ENCODE assay signal across 26 cellular contexts in the genomic region with DNA sequence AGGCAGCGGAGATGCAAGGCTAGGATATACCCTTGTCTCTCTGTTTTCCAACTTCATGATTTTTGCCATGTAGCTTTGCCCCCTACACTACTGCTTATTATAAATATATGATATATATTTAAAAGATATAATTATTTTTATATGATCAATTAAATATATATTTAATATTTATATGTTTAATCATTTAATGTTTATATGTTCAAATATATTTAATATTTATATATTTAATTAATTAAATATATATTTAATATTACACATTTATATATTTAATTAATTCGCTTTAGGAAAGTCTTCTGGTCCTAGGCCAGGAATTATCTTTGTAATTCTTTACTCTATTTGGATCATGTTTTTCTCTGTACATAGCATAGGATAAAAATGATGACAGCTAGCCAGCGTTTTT.
DNase-seq lines count a peak whose midpoint lies in the region; FAIRE-seq lines count a peak whose summit lies in the region.
"Had no signal": no experiment of that assay in that cellular context is flagged by ENCODE, and none has a peak within 500 bp of the region (broad histone marks: within the 10 kb centered on the region; RNA-seq: fewer than 3 reads in every experiment).

No MANE protein-coding gene starts in this region.

- no peak overlapping the region for H3K9ac ChIP-seq in mesenchymal stem cell (ENCODE audit: low read length)
- H3K9ac ChIP-seq: BLaER1 treated with 17β-estradiol and CSF1 and Interleukin-3, amounts not matched to agents 10 nM and 100 nM had no signal

- 86 to 90% (median 90%) methylated on average over 3 of the region's 3 CpGs for WGBS in small intestine, 3 donors
- 76% methylated on average over 2 of the region's 3 CpGs for WGBS in mesenchymal stem cell

- H3K23ac ChIP-seq in mesenchymal stem cell (ENCODE audit: low read length in 2 of 2), result no peak overlapping the region

- H3K36me3 ChIP-seq in small intestine (ENCODE audit: control insufficient read depth in 2 of 2, insufficient read depth in 2 of 2, low read length in 2 of 2) (no peaks in the 10 kb centered on the region), mesenchymal stem cell (ENCODE audit: control insufficient read depth in 1 of 2, insufficient read depth in 2 of 2, low read depth in 1 of 2, low read length in 2 of 2) (no peaks in the 10 kb centered on the region)
- H3K36me3 ChIP-seq: BE2C; BLaER1 treated with 17β-estradiol and CSF1 and Interleukin-3, amounts not matched to agents 10 nM and 100 nM; HAP-1 had no signal

- no peak overlapping the region for H3K4ac ChIP-seq in mesenchymal stem cell (ENCODE audit: low read depth in 1 of 2, low read length in 2 of 2)

- H3K4me1 ChIP-seq in small intestine (ENCODE audit: control insufficient read depth in 2 of 2, insufficient read depth in 1 of 2, low read depth in 1 of 2, low read length in 1 of 2) (no peaks in the 10 kb centered on the region), mesenchymal stem cell (ENCODE audit: control insufficient read depth, insufficient read depth, low read depth, low read length) (no peaks in the 10 kb centered on the region)
- H3K4me1 ChIP-seq: A549; BE2C; BLaER1 treated with 17β-estradiol and CSF1 and Interleukin-3, amounts not matched to agents 10 nM and 100 nM; HAP-1 had no signal

- FAIRE-seq in A204.1 (lab: Jason Lieb, UNC), result peak; percentile 96
- peak; percentile 85 for FAIRE-seq in TTC549 (lab: Jason Lieb, UNC)
- peak; percentile 79 for FAIRE-seq in frontal cortex (lab: Jason Lieb, UNC)
- peak; percentile 67 for FAIRE-seq in small intestine (lab: Jason Lieb, UNC)
- FAIRE-seq: A549, D721Med, GM12892, H54 had no signal

- H3K4me3 Mint-ChIP-seq in activated CD4-positive, alpha-beta memory T cell treated with anti-CD3 and anti-CD28 coated beads for 36 hours, result no peak overlapping the region
- H3K4me3 Mint-ChIP-seq: CD14-positive monocyte; CD4-positive, alpha-beta T cell; CD8-positive, alpha-beta memory T cell; HFFc6 had no signal

- no peak overlapping the region for H4K91ac ChIP-seq in mesenchymal stem cell (ENCODE audit: low read length)

- no peak overlapping the region for H3K27ac Mint-ChIP-seq in activated CD4-positive, alpha-beta memory T cell treated with anti-CD3 and anti-CD28 coated beads for 36 hours
- H3K27ac Mint-ChIP-seq: CD4-positive, alpha-beta T cell; CD8-positive, alpha-beta memory T cell; HFFc6 had no signal

- no peak overlapping the region for H2AFZ ChIP-seq in mesenchymal stem cell (ENCODE audit: low read depth, low read length)

- POLR2A ChIA-PET in activated CD4-positive, alpha-beta memory T cell treated with anti-CD3 and anti-CD28 coated beads for 36 hours (lab: Charles Lee), result no interaction called here

- no peak overlapping the region for H3K14ac ChIP-seq in mesenchymal stem cell (ENCODE audit: low read length in 2 of 2)

- no peaks in the 10 kb centered on the region for H3K27me3 ChIP-seq in small intestine (ENCODE audit: control insufficient read depth in 2 of 2, insufficient read depth in 2 of 2, low read length in 2 of 2)
- peaks cover 0 to 24% of the 10 kb centered on the region in 2 experiments for H3K27me3 ChIP-seq in mesenchymal stem cell (ENCODE audit: control insufficient read depth in 1 of 2, insufficient read depth in 1 of 2, low read length in 2 of 2)
- H3K27me3 ChIP-seq: BE2C; BLaER1 treated with 17β-estradiol and CSF1 and Interleukin-3, amounts not matched to agents 10 nM and 100 nM had no signal

- H4K8ac ChIP-seq in mesenchymal stem cell (ENCODE audit: low read length), result no peak overlapping the region

- DNase-seq in frontal cortex (ENCODE audit: low spot score in 2 of 2), result no peak
- DNase-seq in small intestine, result no peak
- DNase-seq in activated CD4-positive, alpha-beta memory T cell treated with anti-CD3 and anti-CD28 coated beads for 36 hours, result no peak
- no peak for DNase-seq in activated naive CD4-positive, alpha-beta T cell treated with Interleukin-2 at 50 U/mL for 16 hours
- DNase-seq in mesenchymal stem cell, result no peak
- DNase-seq: ACHN; AML-193; BE2C; CD4-positive, alpha-beta T cell; CD8-positive, alpha-beta memory T cell; DMS 273 treated with DMSO at 0.1 percent for 48 hours; DMS79; EL; GF-D8; GOT3; HFFc6 had no signal

- no peaks in the 10 kb centered on the region for H3K36me3 Mint-ChIP-seq in activated CD4-positive, alpha-beta memory T cell treated with anti-CD3 and anti-CD28 coated beads for 36 hours
- H3K36me3 Mint-ChIP-seq: CD14-positive monocyte; CD8-positive, alpha-beta memory T cell had no signal

- intact Hi-C loops in activated CD4-positive, alpha-beta memory T cell treated with anti-CD3 and anti-CD28 coated beads for 36 hours (cut with micrococcal nuclease), result no loop called here

- no peak overlapping the region for H3K27ac ChIP-seq in small intestine (ENCODE audit: low read depth in 1 of 2, low read length in 1 of 2)
- no peak overlapping the region for H3K27ac ChIP-seq in mesenchymal stem cell (ENCODE audit: low read length, poor library complexity, severe bottlenecking)
- H3K27ac ChIP-seq: 22Rv1; A549; BLaER1 treated with 17β-estradiol and CSF1 and Interleukin-3, amounts not matched to agents 10 nM and 100 nM had no signal

- no peak overlapping the region for H2BK5ac ChIP-seq in mesenchymal stem cell (ENCODE audit: low read depth, low read length, poor library complexity, severe bottlenecking)

- no peak overlapping the region for H2AK5ac ChIP-seq in mesenchymal stem cell (ENCODE audit: low read length, severe bottlenecking)

- H3K4me1 Mint-ChIP-seq in activated CD4-positive, alpha-beta memory T cell treated with anti-CD3 and anti-CD28 coated beads for 36 hours (ENCODE audit: low read depth), result no peaks in the 10 kb centered on the region
- H3K4me1 Mint-ChIP-seq: CD14-positive monocyte; CD8-positive, alpha-beta memory T cell had no signal

- H2BK12ac ChIP-seq in mesenchymal stem cell (ENCODE audit: low read length in 2 of 2), result no peak overlapping the region

- no peak overlapping the region for H3K4me2 ChIP-seq in mesenchymal stem cell (ENCODE audit: low read length, poor library complexity, severe bottlenecking)
- H3K4me2 ChIP-seq: A549; BLaER1 treated with 17β-estradiol and CSF1 and Interleukin-3, amounts not matched to agents 10 nM and 100 nM had no signal

- no peak overlapping the region for H3K18ac ChIP-seq in mesenchymal stem cell (ENCODE audit: low read depth in 1 of 2, low read length in 2 of 2)

- CTCF ChIA-PET in activated CD4-positive, alpha-beta memory T cell treated with anti-CD3 and anti-CD28 coated beads for 36 hours (lab: Charles Lee), result no interaction called here

- H3K9me3 ChIP-seq in small intestine (ENCODE audit: control insufficient read depth, low read depth) (no peaks in the 10 kb centered on the region), mesenchymal stem cell (ENCODE audit: control insufficient read depth, low read length) (no peaks in the 10 kb centered on the region)
- H3K9me3 ChIP-seq: A549; BE2C; BLaER1 treated with 17β-estradiol and CSF1 and Interleukin-3, amounts not matched to agents 10 nM and 100 nM; HAP-1 had no signal

- H2BK120ac ChIP-seq in mesenchymal stem cell (ENCODE audit: low read depth, low read length), result no peak overlapping the region

- H3K4me3 ChIP-seq in small intestine (ENCODE audit: low read depth in 1 of 2, low read length in 2 of 2) (no peak overlapping the region), mesenchymal stem cell (ENCODE audit: insufficient read depth in 1 of 2, low read depth in 1 of 2, low read length in 2 of 2) (no peak overlapping the region)
- H3K4me3 ChIP-seq: A549; BLaER1 treated with 17β-estradiol and CSF1 and Interleukin-3, amounts not matched to agents 10 nM and 100 nM; HAP-1 had no signal

- no peaks in the 10 kb centered on the region for H3K79me1 ChIP-seq in mesenchymal stem cell (replicated peaks; ENCODE audit: low read length, poor library complexity, severe bottlenecking)

- peaks cover 10% of the 10 kb centered on the region for H3K27me3 Mint-ChIP-seq in activated CD4-positive, alpha-beta memory T cell treated with anti-CD3 and anti-CD28 coated beads for 36 hours

- no peak overlapping the region for H2BK15ac ChIP-seq in mesenchymal stem cell (ENCODE audit: low read depth, poor library complexity, severe bottlenecking)

- H3K9me3 Mint-ChIP-seq in activated CD4-positive, alpha-beta memory T cell treated with anti-CD3 and anti-CD28 coated beads for 36 hours, result no peaks in the 10 kb centered on the region
- H3K9me3 Mint-ChIP-seq: CD4-positive, alpha-beta T cell; HFFc6 had no signal
